ENCODE assay signal across 17 cellular contexts in genomic region chr14:54192610-54193009, GRCh38.
DNase-seq lines count a peak whose midpoint lies in the region; ATAC-seq, FAIRE-seq and TF ChIP-seq lines count a peak whose summit lies in the region.
"Had no signal": no experiment of that assay in that cellular context is flagged by ENCODE, and none has a peak within 500 bp of the region (broad histone marks: within the 10 kb centered on the region; RNA-seq: fewer than 3 reads in every experiment).

No MANE protein-coding gene starts in this region.

- no peak overlapping the region for H3K4me3 Mint-ChIP-seq in endodermal cell
- no peak overlapping the region for H3K4me3 Mint-ChIP-seq in natural killer cell
- H3K4me3 Mint-ChIP-seq: CD4-positive, CD25-positive, alpha-beta regulatory T cell had no signal

- H3K27me3 Mint-ChIP-seq in endodermal cell (ENCODE audit: insufficient read depth), result no peaks in the 10 kb centered on the region
- H3K27me3 Mint-ChIP-seq in natural killer cell (ENCODE audit: low read depth in 2 of 2), result peaks cover 0 to 3% of the 10 kb centered on the region in 2 donors

- no peak for TF ChIP-seq EP300 in HepG2 (IDR thresholded peaks at IDR 0.05; ENCODE audit: low read depth in 2 of 2, low read length in 2 of 2)
- no peak for TF ChIP-seq EP300 in HepG2 (CRISPR knock-in tag; IDR thresholded peaks at IDR 0.05; ENCODE audit: borderline replicate concordance)

- BruUV-seq in HepG2 (replicated peaks; lab: Mats Ljungman, UMichigan), result no TSS peak

- no peak for FAIRE-seq in HepG2 (lab: Jason Lieb, UNC)
- FAIRE-seq: GM12892, GM19239 had no signal

- no peak for TF ChIP-seq RAD21 in HepG2 (CRISPR knock-in tag; IDR thresholded peaks at IDR 0.05)

- CTCF ChIA-PET in HepG2 (lab: Yijun Ruan, JAX; ENCODE audit: low intra/inter-chr PET ratio, low total read pairs), result no interaction called here

- H3K4me3 ChIP-seq in HepG2 (replicated peaks in 1 of 3; ENCODE audit: insufficient read depth in 1 of 3, low read depth in 2 of 3, low read length in 3 of 3), result no peak overlapping the region
- H3K4me3 ChIP-seq in right lobe of liver, result no peak overlapping the region
- H3K4me3 ChIP-seq in Karpas-422 (ENCODE audit: low read length), result no peak overlapping the region
- H3K4me3 ChIP-seq in endodermal cell (ENCODE audit: low read length), result no peak overlapping the region
- H3K4me3 ChIP-seq: BLaER1 had no signal

- H3K4me2 ChIP-seq in HepG2 (ENCODE audit: low read depth, low read length), result no peak overlapping the region
- H3K4me2 ChIP-seq in Karpas-422 (ENCODE audit: low read depth, low read length, poor library complexity, severe bottlenecking), result no peak overlapping the region
- H3K4me2 ChIP-seq: BLaER1 had no signal

- no peak for TF ChIP-seq POLR2A in HepG2 (IDR thresholded peaks at IDR 0.05; ENCODE audit: insufficient read depth in 1 of 2, low read depth in 2 of 2, low read length in 2 of 2)
- TF ChIP-seq POLR2A in right lobe of liver (IDR thresholded peaks at IDR 0.05), result no peak

- H2AFZ ChIP-seq in HepG2 (ENCODE audit: low read length) (no peak overlapping the region), Karpas-422 (ENCODE audit: low read length) (no peak overlapping the region)

- H3K36me3 ChIP-seq in HepG2 (replicated peaks in 1 of 2; ENCODE audit: control insufficient read depth in 1 of 2, insufficient read depth in 2 of 2, low read length in 2 of 2) (no peaks in the 10 kb centered on the region), right lobe of liver (no peaks in the 10 kb centered on the region), Karpas-422 (ENCODE audit: insufficient read depth, low read length) (no peaks in the 10 kb centered on the region), endodermal cell (ENCODE audit: control insufficient read depth, insufficient read depth, low read length) (no peaks in the 10 kb centered on the region)
- H3K36me3 ChIP-seq: BLaER1 had no signal

- H3K9ac ChIP-seq in HepG2 (ENCODE audit: insufficient read depth, low read depth, low read length) (no peak overlapping the region), Karpas-422 (ENCODE audit: low read length) (no peak overlapping the region), endodermal cell (ENCODE audit: extremely low read depth, low read length, poor library complexity, severe bottlenecking) (no peak overlapping the region)
- H3K9ac ChIP-seq: BLaER1 had no signal

- H3K27me3 ChIP-seq in HepG2 (ENCODE audit: control insufficient read depth in 1 of 2, insufficient read depth in 2 of 2, low read length in 2 of 2) (no peaks in the 10 kb centered on the region), right lobe of liver (no peaks in the 10 kb centered on the region), Karpas-422 (ENCODE audit: low read length) (no peaks in the 10 kb centered on the region), endodermal cell (ENCODE audit: control insufficient read depth, insufficient read depth, low read length, poor library complexity, severe bottlenecking) (no peaks in the 10 kb centered on the region)
- H3K27me3 ChIP-seq: BLaER1 had no signal

- H3K27ac ChIP-seq in HepG2 (ENCODE audit: extremely low read length, insufficient read depth, low read length), result no peak overlapping the region
- no peak overlapping the region for H3K27ac ChIP-seq in right lobe of liver
- no peak overlapping the region for H3K27ac ChIP-seq in Karpas-422 (ENCODE audit: low read length)
- no peak overlapping the region for H3K27ac ChIP-seq in endodermal cell (ENCODE audit: low read depth, low read length)
- H3K27ac ChIP-seq: BLaER1 had no signal

- intact Hi-C loops in HepG2 (cut with micrococcal nuclease; ENCODE audit: unreplicated experiment), result no loop called here
- intact Hi-C loops in right lobe of liver (cut with DNase I), result no loop called here
- intact Hi-C loops in left ventricle myocardium superior (cut with micrococcal nuclease), result no loop called here
- intact Hi-C loops in natural killer cell (cut with micrococcal nuclease), result no loop called here

- ATAC-seq in HepG2, result no peak
- no peak for ATAC-seq in right lobe of liver
- ATAC-seq in esophagus mucosa, result no peak
- ATAC-seq in left ventricle myocardium superior, result no peak
- ATAC-seq in natural killer cell, result no peak

- POLR2A ChIA-PET in HepG2 (lab: Yijun Ruan, JAX), result no interaction called here

- H4K20me1 ChIP-seq in HepG2 (ENCODE audit: insufficient read depth, low read length) (no peaks in the 10 kb centered on the region), Karpas-422 (ENCODE audit: insufficient read depth, low read depth, low read length) (no peaks in the 10 kb centered on the region)
- H4K20me1 ChIP-seq: BLaER1 had no signal

- DNase-seq in HepG2 (ENCODE audit: low spot score) (no peak), right lobe of liver (no peak), Karpas-422 (peak; percentile 49), endodermal cell (no peak), left ventricle myocardium superior (no peak), natural killer cell (no peak)
- DNase-seq: 8988T; AML-193; CD4-positive, CD25-positive, alpha-beta regulatory T cell; DMS79; EL; GOT3; HCEC 1CT had no signal

- in situ Hi-C loops in HepG2 (cut with HindIII; ENCODE audit: extremely low pct_ligation_motif_present, low pct_unique_long_range_greater_than_20kb), result no loop called here

- H3K27ac Mint-ChIP-seq in endodermal cell (no peak overlapping the region), natural killer cell (no peak overlapping the region)
- H3K27ac Mint-ChIP-seq: CD4-positive, CD25-positive, alpha-beta regulatory T cell had no signal

- no peaks in the 10 kb centered on the region; the same call in 1 of the 2 replicates for H3K9me2 ChIP-seq in Karpas-422 (replicated peaks; ENCODE audit: insufficient read depth, low read length)

- TF ChIP-seq CTCF in HepG2 (CRISPR knock-in tag; IDR thresholded peaks at IDR 0.05), result no peak
- TF ChIP-seq CTCF in right lobe of liver (IDR thresholded peaks at IDR 0.05), result no peak
- TF ChIP-seq CTCF in endodermal cell (conservative IDR thresholded peaks at IDR 0.05), result peak; percentile 61
- no peak for TF ChIP-seq CTCF in natural killer cell (IDR thresholded peaks at IDR 0.05)

- no peaks in the 10 kb centered on the region for H3K79me2 ChIP-seq in HepG2 (ENCODE audit: insufficient read depth, low read length)
- no peaks in the 10 kb centered on the region for H3K79me2 ChIP-seq in Karpas-422 (ENCODE audit: low read length)

- H3K36me3 Mint-ChIP-seq in endodermal cell (ENCODE audit: low read depth) (no peaks in the 10 kb centered on the region), natural killer cell (no peaks in the 10 kb centered on the region)
- H3K36me3 Mint-ChIP-seq: CD4-positive, CD25-positive, alpha-beta regulatory T cell had no signal

- H3K4me1 ChIP-seq in HepG2 (ENCODE audit: insufficient read depth, low read length) (peaks cover 39% of the 10 kb centered on the region), right lobe of liver (peaks cover 0 to 6% (median 0%) of the 10 kb centered on the region in 4 donors), Karpas-422 (ENCODE audit: low read length) (no peaks in the 10 kb centered on the region), endodermal cell (ENCODE audit: control insufficient read depth, insufficient read depth, low read length) (peaks cover 5% of the 10 kb centered on the region)

- H3K4me1 Mint-ChIP-seq in endodermal cell (peaks cover 15% of the 10 kb centered on the region), natural killer cell (no peaks in the 10 kb centered on the region)

- H3K9me3 Mint-ChIP-seq in endodermal cell (peaks cover 9% of the 10 kb centered on the region), natural killer cell (peaks cover 0 to 2% of the 10 kb centered on the region in 2 donors)
- H3K9me3 Mint-ChIP-seq: CD4-positive, CD25-positive, alpha-beta regulatory T cell had no signal

- WGBS in HepG2 (ENCODE audit: low lambda C conversion rate), result 39% methylated on average over 2 of the region's 2 CpGs
- WGBS in right lobe of liver (ENCODE audit: insufficient coverage, low coverage, low lambda C conversion rate, missing lambda C conversion rate), result 29% methylated on average over 1 of the region's 2 CpGs
- 78% methylated on average over 2 of the region's 2 CpGs; no CpG with 5 or more reads in 1 of the 2 experiments for WGBS in endodermal cell (ENCODE audit: insufficient coverage in 1 of 2, insufficient read length in 1 of 2), 2 experiments

- H3K9me3 ChIP-seq in HepG2 (ENCODE audit: low read length) (no peaks in the 10 kb centered on the region), right lobe of liver (no peaks in the 10 kb centered on the region), Karpas-422 (ENCODE audit: low read length) (no peaks in the 10 kb centered on the region), endodermal cell (ENCODE audit: control insufficient read depth, low read length) (no peaks in the 10 kb centered on the region)
- H3K9me3 ChIP-seq: BLaER1 had no signal

TF ChIP-seq in HepG2, 621 proteins besides CTCF, POLR2A, EP300 and RAD21:
- TF ChIP-seq SRSF1 (optimal IDR thresholded peaks at IDR 0.05; ENCODE audit: low read depth, low read length), result no peak
- TF ChIP-seq STAG1 (CRISPR knock-in tag; IDR thresholded peaks at IDR 0.05), result peak; percentile 40
- no peak for TF ChIP-seq ZNF441 (CRISPR knock-in tag; IDR thresholded peaks at IDR 0.05; ENCODE audit: borderline replicate concordance)
- TF ChIP-seq ZFP82 (CRISPR knock-in tag; IDR thresholded peaks at IDR 0.05; ENCODE audit: borderline replicate concordance), result no peak
TF ChIP-seq in HepG2: peak in this region for 1.
